Comparison of ENCODE assay signal across 28 cellular contexts in the genomic region with DNA sequence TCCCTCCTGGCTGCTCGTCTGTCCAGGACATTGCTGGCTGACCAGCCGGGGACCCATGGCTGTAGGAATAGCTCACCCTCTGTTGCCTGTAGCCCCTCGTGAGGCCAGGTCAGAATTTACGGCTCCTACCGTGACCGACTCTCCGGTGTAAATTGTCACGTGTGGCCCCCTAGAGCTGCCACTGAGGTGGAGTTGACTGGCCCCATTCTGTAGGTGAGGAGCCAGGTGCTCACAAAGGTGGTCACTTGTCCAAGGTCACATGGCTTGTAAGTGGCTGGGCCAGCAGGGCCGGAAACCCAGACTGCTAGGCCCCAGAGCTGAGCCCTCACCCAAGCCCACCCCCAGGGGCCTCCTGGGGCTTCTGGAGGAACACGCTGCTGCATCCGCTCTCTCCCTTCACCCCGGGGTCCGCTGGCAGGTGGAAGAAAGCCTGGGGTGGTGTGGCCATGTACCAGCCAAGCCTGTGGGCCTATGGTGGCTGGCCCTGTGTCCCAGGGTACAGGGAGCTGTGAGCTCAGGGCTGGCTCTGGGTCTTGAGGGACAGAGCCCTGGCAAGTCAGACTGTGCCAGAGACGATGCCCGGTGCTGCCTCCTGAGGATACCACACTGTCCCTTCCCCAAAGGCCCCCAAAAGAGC.
DNase-seq lines count a peak whose midpoint lies in the region; FAIRE-seq and TF ChIP-seq lines count a peak whose summit lies in the region.
"Had no signal": no experiment of that assay in that cellular context is flagged by ENCODE, and none has a peak within 500 bp of the region (broad histone marks: within the 10 kb centered on the region; RNA-seq: fewer than 3 reads in every experiment).

No MANE protein-coding gene starts in this region.

- CTCF ChIA-PET in HEK293 (lab: Yijun Ruan, JAX): interaction anchor here (0.6 to 2.8 kb wide), 2 partner anchors 9 to 75 kb away, joined by 5 to 10 read pairs; no protein-coding TSS in a partner anchor

- no peaks in the 10 kb centered on the region for H3K36me3 Mint-ChIP-seq in activated T-cell treated with anti-CD3 and anti-CD28 coated beads, Interleukin-2, amount 50 U/mL, for 24 hours (ENCODE audit: low read depth)

- no peaks in the 10 kb centered on the region for H3K27me3 Mint-ChIP-seq in activated T-cell treated with anti-CD3 and anti-CD28 coated beads, Interleukin-2, amount 50 U/mL, for 24 hours
- H3K27me3 Mint-ChIP-seq: activated T-helper 17 cell treated with anti-CD3 and anti-CD28 coated beads, Interleukin-2, amount 50 U/mL, for 72 hours; progenitor cell of endocrine pancreas had no signal

- no peak overlapping the region for H2AFZ ChIP-seq in osteoblast (ENCODE audit: low read length)

- no peak for FAIRE-seq in GM12891 (lab: Jason Lieb, UNC)
- FAIRE-seq: GM18507, K562, RCC 7860 had no signal

- no peaks in the 10 kb centered on the region for H3K79me2 ChIP-seq in osteoblast (ENCODE audit: insufficient read depth, low read length)

- H3K9me3 Mint-ChIP-seq in activated T-cell treated with anti-CD3 and anti-CD28 coated beads, Interleukin-2, amount 50 U/mL, for 24 hours: no peaks in the 10 kb centered on the region
- H3K9me3 Mint-ChIP-seq: activated T-helper 17 cell treated with anti-CD3 and anti-CD28 coated beads, Interleukin-2, amount 50 U/mL, for 72 hours had no signal

- no peak overlapping the region for H3K4me3 Mint-ChIP-seq in activated T-cell treated with anti-CD3 and anti-CD28 coated beads, Interleukin-2, amount 50 U/mL, for 24 hours
- H3K4me3 Mint-ChIP-seq: activated T-helper 17 cell treated with anti-CD3 and anti-CD28 coated beads, Interleukin-2, amount 50 U/mL, for 72 hours had no signal

- intact Hi-C loops in uterus (cut with DNase I; ENCODE audit: low total_unique reads): no loop called here

- H3K36me3 ChIP-seq in HEK293 (ENCODE audit: control insufficient read depth in 2 of 2, insufficient read depth in 1 of 2, low read length in 2 of 2) (no peaks in the 10 kb centered on the region), osteoblast (ENCODE audit: insufficient read depth, low read length) (no peaks in the 10 kb centered on the region), uterus (no peaks in the 10 kb centered on the region)
- H3K36me3 ChIP-seq in effector memory CD4-positive, alpha-beta T cell (ENCODE audit: control insufficient read depth, insufficient read depth, low read length): no peaks in the 10 kb centered on the region
- H3K36me3 ChIP-seq: MG63, sigmoid colon, thyroid gland had no signal

- H3K27ac ChIP-seq in HEK293 (ENCODE audit: extremely low read depth, low read depth, low read length) (no peak overlapping the region), osteoblast (ENCODE audit: low read depth, low read length) (no peak overlapping the region), uterus (no peak overlapping the region)
- peak overlapping the region; percentile 46 for H3K27ac ChIP-seq in effector memory CD4-positive, alpha-beta T cell (ENCODE audit: insufficient read depth, low read length, poor library complexity, severe bottlenecking)
- H3K27ac ChIP-seq: body of pancreas, epithelial cell of prostate, sigmoid colon, thyroid gland had no signal

- POLR2A ChIA-PET in HEK293 (lab: Yijun Ruan, JAX): interaction anchor here (1.7 kb wide), 1 partner anchor 24 kb away, joined by 6 read pairs; no protein-coding TSS in a partner anchor

- DNase-seq in activated T-cell treated with anti-CD3 and anti-CD28 coated beads, Interleukin-2, amount 50 U/mL, for 24 hours: peak; percentile 30
- DNase-seq in activated T-cell treated with anti-CD3 and anti-CD28 coated beads, Interleukin-2, amount 50 U/mL, for 1 hour: no peak
- DNase-seq in effector memory CD4-positive, alpha-beta T cell: no peak
- peak; percentile 26 for DNase-seq in osteoblast (ENCODE audit: insufficient read length, low spot score, missing footprints)
- DNase-seq in GM12891 (ENCODE audit: insufficient read length, low spot score): no peak
- DNase-seq in uterus: no peak
- no peak for DNase-seq in dermis blood vessel endothelial cell
- DNase-seq: 8988T; body of pancreas; DMS79; GDM1; HCEC 1CT; mammary epithelial cell; MG63; NCI-H2029; NCI-H345; NCI-H748 treated with DMSO at 0.1 percent for 48 hours; sigmoid colon; stimulated activated CD4-positive, alpha-beta T cell treated with anti-CD3 and anti-CD28 coated beads, Interleukin-4, amount 100 ng/mL, for 4 hours; stimulated activated naive CD4-positive, alpha-beta T cell; thyroid gland had no signal

- peaks cover 74% of the 10 kb centered on the region for H3K4me1 Mint-ChIP-seq in activated T-cell treated with anti-CD3 and anti-CD28 coated beads, Interleukin-2, amount 50 U/mL, for 24 hours (ENCODE audit: low read depth)

- H3K4me1 ChIP-seq in HEK293 (ENCODE audit: control insufficient read depth, insufficient read depth, low read length) (no peaks in the 10 kb centered on the region; the same call in 1 of the 2 replicates), osteoblast (ENCODE audit: insufficient read depth, low read length) (peaks cover 7% of the 10 kb centered on the region), uterus (no peaks in the 10 kb centered on the region)
- peaks cover 40% of the 10 kb centered on the region for H3K4me1 ChIP-seq in effector memory CD4-positive, alpha-beta T cell (ENCODE audit: control insufficient read depth, insufficient read depth, low read length, poor library complexity, severe bottlenecking)
- H3K4me1 ChIP-seq: sigmoid colon had no signal

- TF ChIP-seq POLR2A in GM12891 (IDR thresholded peaks at IDR 0.05; ENCODE audit: low read depth, low read length): no peak
- TF ChIP-seq POLR2A in uterus (IDR thresholded peaks at IDR 0.05): no peak

- H3K9me3 ChIP-seq in HEK293 (ENCODE audit: control insufficient read depth, insufficient read depth, low read depth, low read length): no peaks in the 10 kb centered on the region
- no peaks in the 10 kb centered on the region for H3K9me3 ChIP-seq in effector memory CD4-positive, alpha-beta T cell (ENCODE audit: control insufficient read depth, low read length)
- no peaks in the 10 kb centered on the region for H3K9me3 ChIP-seq in osteoblast (ENCODE audit: low read depth, low read length)
- no peaks in the 10 kb centered on the region for H3K9me3 ChIP-seq in uterus
- H3K9me3 ChIP-seq: body of pancreas, MG63, sigmoid colon, thyroid gland had no signal

- no peak overlapping the region for H3K4me2 ChIP-seq in osteoblast (ENCODE audit: insufficient read depth, low read length)

- TF ChIP-seq CTCF in HEK293 (tag by site-specific recombination; IDR thresholded peaks at IDR 0.05): no peak
- TF ChIP-seq CTCF in osteoblast (IDR thresholded peaks at IDR 0.05; ENCODE audit: extremely low read depth, low read depth, low read length): no peak
- no peak for TF ChIP-seq CTCF in uterus (IDR thresholded peaks at IDR 0.05)

- no peaks in the 10 kb centered on the region for H4K20me1 ChIP-seq in osteoblast (ENCODE audit: insufficient read depth, low read length)

- no peaks in the 10 kb centered on the region for H3K27me3 ChIP-seq in effector memory CD4-positive, alpha-beta T cell (replicated peaks; ENCODE audit: control insufficient read depth, insufficient read depth, low read length, poor library complexity, severe bottlenecking)
- no peaks in the 10 kb centered on the region for H3K27me3 ChIP-seq in osteoblast (ENCODE audit: insufficient read depth, low read length)
- no peaks in the 10 kb centered on the region for H3K27me3 ChIP-seq in uterus
- H3K27me3 ChIP-seq: body of pancreas, MG63, sigmoid colon, thyroid gland had no signal

- H3K27ac Mint-ChIP-seq in activated T-cell treated with anti-CD3 and anti-CD28 coated beads, Interleukin-2, amount 50 U/mL, for 24 hours: peak overlapping the region; percentile 40
- H3K27ac Mint-ChIP-seq: activated T-helper 17 cell treated with anti-CD3 and anti-CD28 coated beads, Interleukin-2, amount 50 U/mL, for 72 hours had no signal

- H3K4me3 ChIP-seq in HEK293 (ENCODE audit: low read depth, low read length) (no peak overlapping the region), osteoblast (ENCODE audit: insufficient read depth, low read length) (no peak overlapping the region), uterus (no peak overlapping the region)
- no peak overlapping the region for H3K4me3 ChIP-seq in effector memory CD4-positive, alpha-beta T cell (ENCODE audit: insufficient read depth, low read depth, low read length, poor library complexity, severe bottlenecking)
- H3K4me3 ChIP-seq: body of pancreas, K562, MG63, sigmoid colon, thyroid gland had no signal

TF ChIP-seq in HEK293, 187 proteins besides CTCF, POLR2A, EP300 and RAD21:
- TF ChIP-seq SP3 (tag by site-specific recombination; IDR thresholded peaks at IDR 0.05) (no peak), ZNF521 (tag by site-specific recombination; IDR thresholded peaks at IDR 0.05) (no peak), ZIC2 (tag by site-specific recombination; IDR thresholded peaks at IDR 0.05) (peak; percentile 26; the same call in 1 of the 2 replicates), ZNF660 (tag by site-specific recombination; IDR thresholded peaks at IDR 0.05) (no peak), ZFP69B (tag by site-specific recombination; IDR thresholded peaks at IDR 0.05) (no peak), ZNF248 (tag by site-specific recombination; IDR thresholded peaks at IDR 0.05) (no peak), ZNF174 (tag by site-specific recombination; IDR thresholded peaks at IDR 0.05) (no peak)

TF ChIP-seq in GM12891, 5 proteins besides CTCF, POLR2A, EP300 and RAD21:
- TF ChIP-seq POLR2AphosphoS5 (IDR thresholded peaks at IDR 0.05; ENCODE audit: low read depth, low read length): no peak
- TF ChIP-seq TAF1 (IDR thresholded peaks at IDR 0.05; ENCODE audit: low read depth, low read length): no peak
- TF ChIP-seq POU2F2 (IDR thresholded peaks at IDR 0.05; ENCODE audit: low read depth, low read length): no peak
- no peak for TF ChIP-seq SPI1 (IDR thresholded peaks at IDR 0.05; ENCODE audit: low read depth, low read length)
- TF ChIP-seq PAX5 (IDR thresholded peaks at IDR 0.05; ENCODE audit: insufficient read depth, low read length, severe bottlenecking): no peak

Comparison
In these comparisons a context has a peak if more than half of its experiments do, and no peak if none do; other contexts are left out.
1. DNase-seq: peak in activated T-cell treated with anti-CD3 and anti-CD28 coated beads, Interleukin-2, amount 50 U/mL, for 24 hours (single experiment) and osteoblast (single experiment); none in activated T-cell treated with anti-CD3 and anti-CD28 coated beads, Interleukin-2, amount 50 U/mL, for 1 hour (single experiment), effector memory CD4-positive, alpha-beta T cell (0 of 3), GM12891 (single experiment), uterus (0 of 2) and dermis blood vessel endothelial cell (single experiment).